Comparison of ENCODE assay signal across 12 cellular contexts in genomic region chr5:173474881-173475287, GRCh38.
DNase-seq lines count a peak whose midpoint lies in the region; ATAC-seq and TF ChIP-seq lines count a peak whose summit lies in the region.
"Had no signal": no experiment of that assay in that cellular context is flagged by ENCODE, and none has a peak within 500 bp of the region (broad histone marks: within the 10 kb centered on the region; RNA-seq: fewer than 3 reads in every experiment).

No MANE protein-coding gene starts in this region.

- H2BK5ac ChIP-seq in mesenchymal stem cell (ENCODE audit: low read depth, low read length, poor library complexity, severe bottlenecking) = no peak overlapping the region

- no peaks in the 10 kb centered on the region for H3K79me1 ChIP-seq in mesenchymal stem cell (replicated peaks; ENCODE audit: low read length, poor library complexity, severe bottlenecking)

- H3K4me2 ChIP-seq in mammary epithelial cell (ENCODE audit: insufficient read depth, low read depth, low read length) (no peak overlapping the region), mesenchymal stem cell (ENCODE audit: low read length, poor library complexity, severe bottlenecking) (no peak overlapping the region)

- H3K9ac ChIP-seq in mammary epithelial cell (ENCODE audit: insufficient read depth, low read length) = no peak overlapping the region
- no peak overlapping the region for H3K9ac ChIP-seq in mesenchymal stem cell (ENCODE audit: low read length)

- no peak overlapping the region for H2BK15ac ChIP-seq in mesenchymal stem cell (ENCODE audit: low read depth, poor library complexity, severe bottlenecking)

- dilution Hi-C loops in mammary epithelial cell (cut with HindIII; ENCODE audit: low sequenced_read_pairs) = loop anchor here (5.0 kb wide), 1 partner anchor 83 kb away; no protein-coding TSS in a partner anchor

- POLR2A ChIA-PET in HEK293 (lab: Yijun Ruan, JAX) = no interaction called here

- no peak overlapping the region for H3K4me3 ChIP-seq in HEK293 (ENCODE audit: low read depth, low read length)
- no peak overlapping the region for H3K4me3 ChIP-seq in mammary epithelial cell (replicated peaks in 1 of 3; ENCODE audit: insufficient read depth in 1 of 3, low read depth in 2 of 3, low read length in 3 of 3)
- H3K4me3 ChIP-seq in mesenchymal stem cell (ENCODE audit: insufficient read depth in 1 of 2, low read depth in 1 of 2, low read length in 2 of 2) = no peak overlapping the region

- H3K36me3 ChIP-seq in HEK293 (ENCODE audit: control insufficient read depth in 2 of 2, insufficient read depth in 1 of 2, low read length in 2 of 2) (no peaks in the 10 kb centered on the region), mammary epithelial cell (ENCODE audit: insufficient read depth, low read length) (no peaks in the 10 kb centered on the region), mesenchymal stem cell (ENCODE audit: control insufficient read depth in 1 of 2, insufficient read depth in 2 of 2, low read depth in 1 of 2, low read length in 2 of 2) (no peaks in the 10 kb centered on the region)

- in situ Hi-C loops in mammary epithelial cell (cut with MboI; ENCODE audit: low sequenced_read_pairs in 2 of 2) = no loop called here

- H3K23ac ChIP-seq in mesenchymal stem cell (ENCODE audit: low read length in 2 of 2) = no peak overlapping the region

- 60% methylated on average over 5 of the region's 5 CpGs for WGBS in mammary epithelial cell (ENCODE audit: low coverage, missing lambda C conversion rate)
- 5% methylated on average over 4 of the region's 5 CpGs for WGBS in mesenchymal stem cell

- H4K91ac ChIP-seq in mesenchymal stem cell (ENCODE audit: low read length) = no peak overlapping the region

- CTCF ChIA-PET in HEK293 (lab: Yijun Ruan, JAX) (interaction anchor here (0.6 to 1.2 kb wide), 5 partner anchors 9 to 1354 kb away, joined by 3 to 4 read pairs (median 3); no protein-coding TSS in a partner anchor), mammary epithelial cell (lab: Charles Lee; ENCODE audit: low non-redundant PET) (no interaction called here)

- no TSS peak for BruUV-seq in mammary epithelial cell (replicated peaks; lab: Mats Ljungman, UMichigan)

- no peak overlapping the region for H3K14ac ChIP-seq in mesenchymal stem cell (ENCODE audit: low read length in 2 of 2)

- H3K4ac ChIP-seq in mesenchymal stem cell (ENCODE audit: low read depth in 1 of 2, low read length in 2 of 2) = peak overlapping the region; percentile 10 to 64

- intact Hi-C loops in mammary epithelial cell (cut with micrococcal nuclease) = no loop called here

- DNase-seq in AG08396 (ENCODE audit: low spot score) (peak; percentile 49), mammary epithelial cell (no peak), mesenchymal stem cell (peak; percentile 92), COLO668 (lab: John Stamatoyannopoulos, UW; ENCODE audit: unreplicated experiment) (no peak)
- no peak for DNase-seq in activated CD4-positive, CD25-positive, alpha-beta regulatory T cell treated with anti-CD3 and anti-CD28 coated beads, Interleukin-2, amount 50 U/mL, for 72 hours
- DNase-seq: activated CD4-positive, alpha-beta T cell treated with anti-CD3 and anti-CD28 coated beads, Interleukin-2, amount 10 ng/mL, durations not matched to agents 7 days and 5 days; aorta; stimulated activated CD4-positive, alpha-beta T cell treated with anti-CD3 and anti-CD28 coated beads, Interleukin-1b, Interleukin-23, amount 100 ng/mL, for 48 hours had no signal

- H2BK12ac ChIP-seq in mesenchymal stem cell (ENCODE audit: low read length in 2 of 2) = peak overlapping the region in 1 of 2 experiments; percentile 95

- H3K27me3 ChIP-seq in mammary epithelial cell (ENCODE audit: insufficient read depth, low read length) (no peaks in the 10 kb centered on the region), mesenchymal stem cell (ENCODE audit: control insufficient read depth in 1 of 2, insufficient read depth in 1 of 2, low read length in 2 of 2) (no peaks in the 10 kb centered on the region)

- H2AFZ ChIP-seq in mammary epithelial cell (ENCODE audit: low read depth, low read length) = peak overlapping the region; percentile 60
- H2AFZ ChIP-seq in mesenchymal stem cell (ENCODE audit: low read depth, low read length) = no peak overlapping the region

- H3K9me3 ChIP-seq in HEK293 (ENCODE audit: control insufficient read depth, insufficient read depth, low read depth, low read length) (no peaks in the 10 kb centered on the region), mammary epithelial cell (replicated peaks; ENCODE audit: insufficient read depth, low read length) (no peaks in the 10 kb centered on the region), mesenchymal stem cell (ENCODE audit: control insufficient read depth, low read length) (no peaks in the 10 kb centered on the region)

- H3K4me1 ChIP-seq in HEK293 (ENCODE audit: control insufficient read depth, insufficient read depth, low read length) (no peaks in the 10 kb centered on the region), mammary epithelial cell (ENCODE audit: insufficient read depth, low read length) (peaks cover 24% of the 10 kb centered on the region), mesenchymal stem cell (ENCODE audit: control insufficient read depth, insufficient read depth, low read depth, low read length) (peaks cover 19% of the 10 kb centered on the region)

- no peaks in the 10 kb centered on the region for H3K79me2 ChIP-seq in mammary epithelial cell (ENCODE audit: insufficient read depth, low read length)

- no peak overlapping the region for H2AK5ac ChIP-seq in mesenchymal stem cell (ENCODE audit: low read length, severe bottlenecking)

- peak overlapping the region; percentile 1 to 77 for H3K18ac ChIP-seq in mesenchymal stem cell (ENCODE audit: low read depth in 1 of 2, low read length in 2 of 2)

- H3K27ac ChIP-seq in HEK293 (ENCODE audit: extremely low read depth, low read depth, low read length) (no peak overlapping the region), mammary epithelial cell (ENCODE audit: insufficient read depth, low read depth, low read length) (no peak overlapping the region), mesenchymal stem cell (ENCODE audit: low read length, poor library complexity, severe bottlenecking) (peak overlapping the region; percentile 54)

- H2BK120ac ChIP-seq in mesenchymal stem cell (ENCODE audit: low read depth, low read length) = peak overlapping the region; percentile 55

- ATAC-seq in GM21381 (IDR thresholded peaks at IDR 0.05; ENCODE audit: unreplicated experiment) = no peak
- ATAC-seq in HG02938 (IDR thresholded peaks at IDR 0.05; ENCODE audit: unreplicated experiment) = no peak
- ATAC-seq: Panc1 had no signal

- TF ChIP-seq CTCF in HEK293 (tag by site-specific recombination; IDR thresholded peaks at IDR 0.05) (no peak), mammary epithelial cell (conservative IDR thresholded peaks at IDR 0.05 in 1 of 2, IDR thresholded peaks at IDR 0.05 in 1 of 2; ENCODE audit: extremely low read depth in 1 of 2, insufficient read depth in 1 of 2, low read depth in 1 of 2, low read length in 2 of 2) (no peak)

- no peaks in the 10 kb centered on the region for H4K20me1 ChIP-seq in mammary epithelial cell (ENCODE audit: insufficient read depth, low read length)

- no peak overlapping the region for H4K8ac ChIP-seq in mesenchymal stem cell (ENCODE audit: low read length)

TF ChIP-seq in HEK293, 187 proteins besides CTCF, POLR2A, EP300 and RAD21:
- TF ChIP-seq GLI2 (tag by site-specific recombination; IDR thresholded peaks at IDR 0.05; ENCODE audit: borderline replicate concordance, low read depth) = no peak
- peak; percentile 39; the same call in 1 of the 2 replicates for TF ChIP-seq ZNF341 (tag by site-specific recombination; IDR thresholded peaks at IDR 0.05; ENCODE audit: low read depth)

Comparison
In these comparisons a context has a peak if more than half of its experiments do, and no peak if none do; other contexts are left out.
1. DNase-seq: peak in AG08396 (single experiment) and mesenchymal stem cell (single experiment); none in mammary epithelial cell (single experiment), activated CD4-positive, CD25-positive, alpha-beta regulatory T cell treated with anti-CD3 and anti-CD28 coated beads, Interleukin-2, amount 50 U/mL, for 72 hours (single experiment) and COLO668 (single experiment).